Comparison of ENCODE assay signal across 10 cellular contexts in genomic region chr22:20532256-20532993, GRCh38. TPM values are rescaled to one million over a fixed set of nuclear protein-coding genes. Genes with fewer than 3 reads are reported as not detected.
DNase-seq lines count a peak whose midpoint lies in the region; ATAC-seq, FAIRE-seq and TF ChIP-seq lines count a peak whose summit lies in the region.
"Had no signal": no experiment of that assay in that cellular context is flagged by ENCODE, and none has a peak within 500 bp of the region (broad histone marks: within the 10 kb centered on the region; RNA-seq: fewer than 3 reads in every experiment).

No MANE protein-coding gene starts in this region.

- no peaks in the 10 kb centered on the region for H3K9me3 ChIP-seq in cardiac muscle cell (ENCODE audit: low read depth)
- no peaks in the 10 kb centered on the region for H3K9me3 ChIP-seq in naive thymus-derived CD4-positive, alpha-beta T cell (ENCODE audit: control insufficient read depth in 2 of 3, low read length in 3 of 3)

- no peak for ATAC-seq in left ventricle myocardium superior
- no peak for ATAC-seq in naive thymus-derived CD4-positive, alpha-beta T cell

- peak overlapping the region in 9 of 10 donors; percentile 15 to 77 (median 56) for H3K4me3 Mint-ChIP-seq in naive thymus-derived CD4-positive, alpha-beta T cell

- TF ChIP-seq CTCF in cardiac muscle cell (IDR thresholded peaks at IDR 0.05; ENCODE audit: low read depth, low read length) (no peak), GM10266 (IDR thresholded peaks at IDR 0.05; ENCODE audit: control insufficient read depth, insufficient read depth, low read depth, missing control alignments) (no peak)

- intact Hi-C loops in left ventricle myocardium superior (cut with micrococcal nuclease), result no loop called here
- intact Hi-C loops in naive thymus-derived CD4-positive, alpha-beta T cell (cut with micrococcal nuclease), result loop anchor here in 1 of 2 donors (2.0 kb wide), 1 partner anchor 16 kb away; no protein-coding TSS in a partner anchor

- H3K27ac Mint-ChIP-seq in naive thymus-derived CD4-positive, alpha-beta T cell, result peak overlapping the region; percentile 76 to 92 (median 82)

- H3K9me3 Mint-ChIP-seq in naive thymus-derived CD4-positive, alpha-beta T cell, result no peaks in the 10 kb centered on the region

- POLR2A ChIA-PET in naive thymus-derived CD4-positive, alpha-beta T cell (lab: Charles Lee), result interaction anchor here (0.8 to 2.7 kb wide), 7 partner anchors 11 to 68 kb away, joined by 3 to 14 read pairs (median 4); no protein-coding TSS in a partner anchor

- H3K27ac ChIP-seq in cardiac muscle cell (peak overlapping the region; percentile 90), cingulate gyrus (ENCODE audit: low read depth, low read length) (peak overlapping the region; percentile 81)
- H3K27ac ChIP-seq in naive thymus-derived CD4-positive, alpha-beta T cell (ENCODE audit: low read depth, low read length), result peak overlapping the region; percentile 11

- peaks cover 4 to 15% (median 9%) of the 10 kb centered on the region in 5 donors for H3K36me3 Mint-ChIP-seq in naive thymus-derived CD4-positive, alpha-beta T cell

- peaks cover 46 to 74% (median 71%) of the 10 kb centered on the region in 7 donors for H3K4me1 Mint-ChIP-seq in naive thymus-derived CD4-positive, alpha-beta T cell

- peaks cover 4% of the 10 kb centered on the region for H3K36me3 ChIP-seq in cardiac muscle cell
- H3K36me3 ChIP-seq in naive thymus-derived CD4-positive, alpha-beta T cell (ENCODE audit: control insufficient read depth in 2 of 3, insufficient read depth in 3 of 3, low read length in 3 of 3), result peaks cover 0 to 49% (median 7%) of the 10 kb centered on the region in 3 experiments

- H3K27me3 Mint-ChIP-seq in naive thymus-derived CD4-positive, alpha-beta T cell, result no peaks in the 10 kb centered on the region

- no peak for DNase-seq in cardiac muscle cell (ENCODE audit: low read depth in 1 of 2, low spot score in 1 of 2)
- no peak for DNase-seq in left ventricle myocardium superior
- DNase-seq in naive thymus-derived CD4-positive, alpha-beta T cell, result no peak
- DNase-seq in urothelium cell line (ENCODE audit: low spot score), result no peak
- DNase-seq in activated gamma-delta T cell treated with Interleukin-2 at 50 U/mL for 16 hours, result no peak
- no peak for DNase-seq in putamen (ENCODE audit: low spot score)
- DNase-seq in GM10266 (ENCODE audit: extremely low spot score), result no peak
- DNase-seq: NCI-H446 treated with DMSO at 0.1 percent for 48 hours had no signal

- CTCF ChIA-PET in naive thymus-derived CD4-positive, alpha-beta T cell (lab: Charles Lee), result interaction anchor here (0.6 kb wide), 1 partner anchor 113 kb away, joined by 3 read pairs; no protein-coding TSS in a partner anchor

- H3K27me3 ChIP-seq in cardiac muscle cell, result no peaks in the 10 kb centered on the region
- H3K27me3 ChIP-seq in naive thymus-derived CD4-positive, alpha-beta T cell (ENCODE audit: control insufficient read depth in 2 of 2, insufficient read depth in 2 of 2, low read length in 2 of 2), result no peaks in the 10 kb centered on the region

- peaks cover 45% of the 10 kb centered on the region for H3K4me1 ChIP-seq in cardiac muscle cell (ENCODE audit: low read depth)
- peaks cover 15 to 50% of the 10 kb centered on the region in 2 donors for H3K4me1 ChIP-seq in naive thymus-derived CD4-positive, alpha-beta T cell (ENCODE audit: control insufficient read depth in 2 of 2, insufficient read depth in 2 of 2, low read length in 2 of 2)

- no peak overlapping the region for H3K4me3 ChIP-seq in cardiac muscle cell
- H3K4me3 ChIP-seq in naive thymus-derived CD4-positive, alpha-beta T cell (ENCODE audit: low read length), result no peak overlapping the region

- peak; percentile 61 for FAIRE-seq in urothelium cell line (lab: Jason Lieb, UNC)
- FAIRE-seq: frontal cortex had no signal

RNA-seq across cellular contexts. Expression of gene MED15, which starts 25.0 kb away (rescaled TPM):
- total RNA-seq in cardiac muscle cell (41.9 and 45.1 TPM in 2 replicates), left ventricle myocardium superior (51.0 TPM)
- 45.3 and 59.5 TPM in 2 replicates for polyA plus RNA-seq in cardiac muscle cell
- 100 to 1,000 TPM; 169 to 235 (median 201) TPM for total RNA-seq in naive thymus-derived CD4-positive, alpha-beta T cell
- polyA plus RNA-seq in naive thymus-derived CD4-positive, alpha-beta T cell, result 10 to 100 TPM; 24.3 to 76.6 TPM

RNA-seq across cellular contexts. Expression of gene KLHL22, which starts 36.8 kb away (rescaled TPM):
- total RNA-seq in cardiac muscle cell, result 53.3 and 55.0 TPM in 2 replicates
- polyA plus RNA-seq in cardiac muscle cell, result 31.9 and 33.8 TPM in 2 replicates
- 14.2 TPM for total RNA-seq in left ventricle myocardium superior
- total RNA-seq in naive thymus-derived CD4-positive, alpha-beta T cell, result 10 to 100 TPM; 31.1 to 71.3 (median 42.0) TPM
- polyA plus RNA-seq in naive thymus-derived CD4-positive, alpha-beta T cell, result 10 to 100 TPM; 20.6 to 26.2 TPM

Comparison
In these comparisons a context has a peak if more than half of its experiments do, and no peak if none do; other contexts are left out.
1. H3K27ac ChIP-seq: peak in every context shown above with its lines; median percentile 90 in cardiac muscle cell; 81 in cingulate gyrus; 11 in naive thymus-derived CD4-positive, alpha-beta T cell.